In genomic region chr3:71077070-71077469, GRCh38 we compare ENCODE assay signal across 17 cellular contexts.
A peak's percentile ranks its signal among the peaks of the same experiment; 100 is the strongest.
DNase-seq lines count a peak whose midpoint lies in the region; ATAC-seq and TF ChIP-seq lines count a peak whose summit lies in the region.
"Had no signal": no experiment of that assay in that cellular context is flagged by ENCODE, and none has a peak within 500 bp of the region (broad histone marks: within the 10 kb centered on the region; RNA-seq: fewer than 3 reads in every experiment).

No MANE protein-coding gene starts in this region.

- TF ChIP-seq CTCF in fibroblast of villous mesenchyme (IDR thresholded peaks at IDR 0.05; ENCODE audit: insufficient read depth, low read depth, low read length) (no peak), progenitor cell of endocrine pancreas (IDR thresholded peaks at IDR 0.05; ENCODE audit: unreplicated experiment) (no peak), Calu3 (IDR thresholded peaks at IDR 0.05; ENCODE audit: unreplicated experiment) (no peak), GM13976 (IDR thresholded peaks at IDR 0.05; ENCODE audit: borderline replicate concordance, control extremely low read depth, extremely low read depth, insufficient read depth, missing control alignments) (no peak)

- in situ Hi-C loops in GM13976 (cut with MboI; ENCODE audit: low sequenced_read_pairs, unreplicated experiment) = no loop called here

- peak overlapping the region; percentile 36 to 93 (median 84) for H3K27ac Mint-ChIP-seq in CD4-positive, alpha-beta memory T cell
- H3K27ac Mint-ChIP-seq in T-cell (peak overlapping the region; percentile 80 to 86), progenitor cell of endocrine pancreas (peak overlapping the region; percentile 13), Calu3 (ENCODE audit: unreplicated experiment) (no peak overlapping the region)

- peak overlapping the region in 3 of 8 donors; percentile 2 to 64 (median 40) for H3K4me3 Mint-ChIP-seq in CD4-positive, alpha-beta memory T cell
- peak overlapping the region in 1 of 3 donors; percentile 66 for H3K4me3 Mint-ChIP-seq in T-cell
- no peak overlapping the region for H3K4me3 Mint-ChIP-seq in progenitor cell of endocrine pancreas (ENCODE audit: low read depth)
- H3K4me3 Mint-ChIP-seq in Calu3 (ENCODE audit: low read depth, unreplicated experiment) = no peak overlapping the region

- H3K9me3 Mint-ChIP-seq in CD4-positive, alpha-beta memory T cell = no peaks in the 10 kb centered on the region
- H3K9me3 Mint-ChIP-seq in T-cell = no peaks in the 10 kb centered on the region
- H3K9me3 Mint-ChIP-seq in progenitor cell of endocrine pancreas (ENCODE audit: low read depth) = no peaks in the 10 kb centered on the region
- H3K9me3 Mint-ChIP-seq in Calu3 (ENCODE audit: low read depth, unreplicated experiment) = no peaks in the 10 kb centered on the region

- no peaks in the 10 kb centered on the region for H3K9me3 ChIP-seq in CD4-positive, alpha-beta memory T cell (ENCODE audit: control insufficient read depth in 1 of 2, low read length in 2 of 2)
- H3K9me3 ChIP-seq: HAP-1 had no signal

- peaks cover 69 to 91% (median 80%) of the 10 kb centered on the region in 4 donors for H3K4me1 Mint-ChIP-seq in CD4-positive, alpha-beta memory T cell
- H3K4me1 Mint-ChIP-seq in T-cell = peaks cover 92 to 98% (median 93%) of the 10 kb centered on the region in 3 donors
- H3K4me1 Mint-ChIP-seq in progenitor cell of endocrine pancreas (ENCODE audit: low read depth) = peaks cover 27% of the 10 kb centered on the region
- H3K4me1 Mint-ChIP-seq in Calu3 (ENCODE audit: low read depth, unreplicated experiment) = peaks cover 23% of the 10 kb centered on the region

- CTCF ChIA-PET in CD4-positive, alpha-beta memory T cell (lab: Charles Lee; ENCODE audit: partially characterized antibody) = interaction anchor here (1.1 to 2.4 kb wide), 6 partner anchors 8 to 72 kb away, joined by 3 to 9 read pairs (median 6); no protein-coding TSS in a partner anchor
- CTCF ChIA-PET in T-cell (lab: Charles Lee) (interaction anchor here in 1 of 2 donors (0.8 kb wide), 1 partner anchor 152 kb away, joined by 5 read pairs; no protein-coding TSS in a partner anchor), Calu3 (lab: Charles Lee) (interaction anchor here (0.5 to 1.3 kb wide), 2 partner anchors 8 to 68 kb away, joined by 3 to 4 read pairs; no protein-coding TSS in a partner anchor)

- no peak overlapping the region for H3K4me3 ChIP-seq in CD4-positive, alpha-beta memory T cell (ENCODE audit: low read length in 2 of 2)
- no peak overlapping the region for H3K4me3 ChIP-seq in fibroblast of villous mesenchyme (ENCODE audit: low read depth, low read length)
- H3K4me3 ChIP-seq: HAP-1 had no signal

- H3K27me3 ChIP-seq in CD4-positive, alpha-beta memory T cell (ENCODE audit: insufficient read depth, low read length) = no peaks in the 10 kb centered on the region

- intact Hi-C loops in CD4-positive, alpha-beta memory T cell (cut with micrococcal nuclease) = no loop called here
- intact Hi-C loops in Calu3 (cut with micrococcal nuclease; ENCODE audit: unreplicated experiment) = no loop called here

- H3K36me3 Mint-ChIP-seq in CD4-positive, alpha-beta memory T cell = peaks cover 3 to 30% of the 10 kb centered on the region in 2 donors
- H3K36me3 Mint-ChIP-seq in T-cell (peaks cover 17% of the 10 kb centered on the region), progenitor cell of endocrine pancreas (ENCODE audit: insufficient read depth) (peaks cover 3% of the 10 kb centered on the region), Calu3 (ENCODE audit: insufficient read depth, unreplicated experiment) (no peaks in the 10 kb centered on the region)

- POLR2A ChIA-PET in CD4-positive, alpha-beta memory T cell (lab: Charles Lee; ENCODE audit: partially characterized antibody) = interaction anchor here (1.0 to 3.7 kb wide), 4 partner anchors 10 to 54 kb away, joined by 3 to 13 read pairs (median 4); no protein-coding TSS in a partner anchor
- POLR2A ChIA-PET in T-cell (lab: Charles Lee) = interaction anchor here in 1 of 2 donors (1.0 to 1.2 kb wide), 2 partner anchors 10 to 17 kb away, joined by 3 read pairs; no protein-coding TSS in a partner anchor

- BruUV-seq in Calu3 (replicated peaks; lab: Mats Ljungman, UMichigan) = no TSS peak

- DNase-seq in CD4-positive, alpha-beta memory T cell = no peak
- DNase-seq in T-cell (no peak), fibroblast of villous mesenchyme (ENCODE audit: low read depth) (peak; percentile 33), progenitor cell of endocrine pancreas (ENCODE audit: low spot score, unreplicated experiment) (no peak), Calu3 (no peak), GM13976 (ENCODE audit: low spot score) (no peak), H4 (ENCODE audit: low spot score) (no peak)
- DNase-seq: aorta; foreskin melanocyte; MM.1S; Right ventricle myocardium superior; stimulated activated CD4-positive, alpha-beta T cell treated with anti-CD3 and anti-CD28 coated beads, Interleukin-1b, Interleukin-23, amount 100 ng/mL, for 48 hours; T-helper 1 cell had no signal

- H3K27me3 Mint-ChIP-seq in CD4-positive, alpha-beta memory T cell = no peaks in the 10 kb centered on the region
- H3K27me3 Mint-ChIP-seq in T-cell (no peaks in the 10 kb centered on the region), progenitor cell of endocrine pancreas (no peaks in the 10 kb centered on the region), Calu3 (ENCODE audit: unreplicated experiment) (no peaks in the 10 kb centered on the region)

- ATAC-seq in T-cell (replicated peaks in 1 of 4) (no peak), HG03565 (IDR thresholded peaks at IDR 0.05; ENCODE audit: unreplicated experiment) (no peak)
- ATAC-seq: left lobe of liver, sciatic nerve had no signal

- no peak overlapping the region for H3K27ac ChIP-seq in CD4-positive, alpha-beta memory T cell (ENCODE audit: low read depth, low read length)

- H3K36me3 ChIP-seq in CD4-positive, alpha-beta memory T cell (ENCODE audit: insufficient read depth, low read length) = peaks cover 6% of the 10 kb centered on the region
- H3K36me3 ChIP-seq: HAP-1 had no signal

- H3K4me1 ChIP-seq in CD4-positive, alpha-beta memory T cell (ENCODE audit: insufficient read depth, low read length) = peaks cover 78% of the 10 kb centered on the region
- H3K4me1 ChIP-seq: HAP-1 had no signal
